12 cellular contexts compared by ENCODE assay signal in genomic region chr11:72681226-72682153, GRCh38. TPM values are rescaled to one million over a fixed set of nuclear protein-coding genes. Genes with fewer than 3 reads are reported as not detected.
DNase-seq lines count a peak whose midpoint lies in the region; ATAC-seq and TF ChIP-seq lines count a peak whose summit lies in the region.
"Had no signal": no experiment of that assay in that cellular context is flagged by ENCODE, and none has a peak within 500 bp of the region (broad histone marks: within the 10 kb centered on the region; RNA-seq: fewer than 3 reads in every experiment).

No MANE protein-coding gene starts in this region.

- no peak for ATAC-seq in central memory CD8-positive, alpha-beta T cell (replicated peaks; ENCODE audit: extremely low read depth, poor library complexity, severe bottlenecking)
- ATAC-seq in mucosa of descending colon (peak; percentile 5), HG02588 (IDR thresholded peaks at IDR 0.05; ENCODE audit: unreplicated experiment) (no peak)
- ATAC-seq: left ventricle myocardium superior had no signal

- intact Hi-C loops in mucosa of descending colon (cut with DNase I, micrococcal nuclease): loop anchor here in 1 of 2 donors (10.0 kb wide), 1 partner anchor 97 kb away; no protein-coding TSS in a partner anchor

- H3K36me3 ChIP-seq in H7 (replicated peaks; ENCODE audit: control insufficient read depth, insufficient read depth, low read length) (no peaks in the 10 kb centered on the region; the same call in 1 of the 2 replicates), mucosa of descending colon (ENCODE audit: low read depth) (no peaks in the 10 kb centered on the region)

- DNase-seq in Ammon's horn (ENCODE audit: low spot score): peak; percentile 77
- peak; percentile 66 for DNase-seq in H7
- DNase-seq in central memory CD8-positive, alpha-beta T cell (ENCODE audit: low spot score in 2 of 2): no peak
- DNase-seq in mucosa of descending colon: no peak
- no peak for DNase-seq in activated CD4-positive, CD25-positive, alpha-beta regulatory T cell treated with anti-CD3 and anti-CD28 coated beads, Interleukin-2, amount 50 U/mL, for 72 hours
- no peak for DNase-seq in glutamatergic neuron
- DNase-seq in NCI-H1105 treated with DMSO at 0.1 percent for 48 hours (lab: John Stamatoyannopoulos, UW): no peak
- DNase-seq: AML-193; effector CD4-positive, alpha-beta T cell; left ventricle myocardium superior had no signal

- H3K4me1 Mint-ChIP-seq in central memory CD8-positive, alpha-beta T cell: peaks cover 36% of the 10 kb centered on the region
- peaks cover 8% of the 10 kb centered on the region for H3K4me1 Mint-ChIP-seq in glutamatergic neuron (ENCODE audit: low read depth, unreplicated experiment)

- H3K4me3 Mint-ChIP-seq in central memory CD8-positive, alpha-beta T cell: peak overlapping the region; percentile 21
- H3K4me3 Mint-ChIP-seq in glutamatergic neuron (ENCODE audit: unreplicated experiment): no peak overlapping the region

- no peaks in the 10 kb centered on the region for H3K4me1 ChIP-seq in mucosa of descending colon (ENCODE audit: low read depth)
- H3K4me1 ChIP-seq: parathyroid adenoma had no signal

- no peaks in the 10 kb centered on the region for H3K9me3 Mint-ChIP-seq in central memory CD8-positive, alpha-beta T cell
- H3K9me3 Mint-ChIP-seq in glutamatergic neuron (ENCODE audit: unreplicated experiment): peaks cover 2% of the 10 kb centered on the region

- TF ChIP-seq CTCF in mucosa of descending colon (IDR thresholded peaks at IDR 0.05): no peak
- no peak for TF ChIP-seq CTCF in glutamatergic neuron (IDR thresholded peaks at IDR 0.05; ENCODE audit: partially characterized antibody, unreplicated experiment)

- peaks cover 28% of the 10 kb centered on the region for H3K27me3 ChIP-seq in H7 (ENCODE audit: control insufficient read depth, insufficient read depth, low read length)

- no peak overlapping the region for H3K4me3 ChIP-seq in H7 (ENCODE audit: insufficient read depth, low read depth, low read length)
- no peak overlapping the region for H3K4me3 ChIP-seq in mucosa of descending colon

- H3K27ac Mint-ChIP-seq in central memory CD8-positive, alpha-beta T cell (ENCODE audit: low read depth): no peak overlapping the region
- H3K27ac Mint-ChIP-seq in glutamatergic neuron (ENCODE audit: unreplicated experiment): no peak overlapping the region

- peaks cover 24% of the 10 kb centered on the region for H3K36me3 Mint-ChIP-seq in central memory CD8-positive, alpha-beta T cell (ENCODE audit: insufficient read depth)
- no peaks in the 10 kb centered on the region for H3K36me3 Mint-ChIP-seq in glutamatergic neuron (ENCODE audit: unreplicated experiment)

- H3K9me3 ChIP-seq in mucosa of descending colon: no peaks in the 10 kb centered on the region

- H3K27me3 Mint-ChIP-seq in central memory CD8-positive, alpha-beta T cell: peaks cover 9% of the 10 kb centered on the region
- peaks cover 9% of the 10 kb centered on the region for H3K27me3 Mint-ChIP-seq in glutamatergic neuron (ENCODE audit: unreplicated experiment)

RNA-seq across cellular contexts. Expression of gene PDE2A, which starts 7.3 kb away (rescaled TPM):
- 1.9 and 2.9 TPM in 2 replicates for total RNA-seq in H7 (2014; rRNA removed; shearing (Covaris generic))
- total RNA-seq in mucosa of descending colon (10 to 100 TPM in 1 of 3 donors, 1 to 10 TPM in 2; 7.0 to 45.9 (median 9.6) TPM), glutamatergic neuron (ENCODE audit: unreplicated experiment) (16.9 TPM)

Comparison
In these comparisons a context has a peak if more than half of its experiments do, and no peak if none do; other contexts are left out.
1. DNase-seq: peak in Ammon's horn (single experiment) and H7 (single experiment); none in central memory CD8-positive, alpha-beta T cell (0 of 2), mucosa of descending colon (0 of 3), activated CD4-positive, CD25-positive, alpha-beta regulatory T cell treated with anti-CD3 and anti-CD28 coated beads, Interleukin-2, amount 50 U/mL, for 72 hours (single experiment), glutamatergic neuron (single experiment) and NCI-H1105 treated with DMSO at 0.1 percent for 48 hours (single experiment).